8 cellular contexts compared by ENCODE assay signal in the genomic region with DNA sequence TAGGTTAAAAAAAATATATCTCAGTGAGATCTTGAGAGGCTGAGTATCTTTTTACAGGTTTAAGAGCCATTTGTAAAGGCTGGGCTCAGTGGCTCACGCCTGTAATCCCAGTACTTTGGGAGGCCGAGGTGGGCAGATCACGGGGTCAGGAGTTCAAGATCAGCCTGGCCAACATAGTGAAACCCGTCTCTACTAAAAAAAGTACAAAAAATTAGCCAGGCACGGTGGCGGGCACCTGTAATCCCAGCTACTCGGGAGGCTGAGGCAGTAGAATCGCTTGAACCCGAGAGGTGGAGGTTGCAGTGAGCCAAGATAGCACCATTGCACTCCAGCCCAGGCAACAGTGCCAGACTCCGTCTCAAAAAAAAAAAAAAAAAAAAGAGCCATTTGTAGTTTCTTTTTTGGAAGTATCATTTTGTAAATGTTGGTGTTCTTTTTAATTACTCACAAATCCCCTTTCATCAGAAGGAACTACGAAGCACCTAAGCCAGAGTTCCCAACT. TPM values are rescaled to one million over a fixed set of nuclear protein-coding genes. Genes with fewer than 3 reads are reported as not detected.
DNase-seq lines count a peak whose midpoint lies in the region; ATAC-seq and TF ChIP-seq lines count a peak whose summit lies in the region.
"Not testable (repeated sequence)": the region's sequence is repeated elsewhere in the genome, so short reads cannot be mapped to it uniquely, and the experiment has no call there.

No MANE protein-coding gene starts in this region.

- H3K4me2 ChIP-seq in SK-N-SH: peak overlapping the region; percentile 76
- not testable (repeated sequence) for H3K4me2 ChIP-seq in parathyroid adenoma (ENCODE audit: low read length)

- H3K36me3 ChIP-seq in CD8-positive, alpha-beta T cell (ENCODE audit: insufficient read depth, low read length); SK-N-SH (replicated peaks in 1 of 2; ENCODE audit: control insufficient read depth in 1 of 2, insufficient read depth in 2 of 2, low read length in 1 of 2); duodenal mucosa (ENCODE audit: control insufficient read depth in 1 of 2, insufficient read depth in 2 of 2, low read length in 2 of 2); parathyroid adenoma (ENCODE audit: control insufficient read depth, insufficient read depth, low read length); thoracic aorta: not testable (repeated sequence)

- not testable (repeated sequence) for H3K9ac ChIP-seq in SK-N-SH, parathyroid adenoma
- peak overlapping the region; percentile 63 to 71 for H3K9ac ChIP-seq in duodenal mucosa (ENCODE audit: low read depth in 1 of 2, low read length in 2 of 2)

- H3K4me3 ChIP-seq in CD8-positive, alpha-beta T cell (ENCODE audit: low read depth, low read length); parathyroid adenoma (ENCODE audit: low read depth, low read length): not testable (repeated sequence)
- peak overlapping the region in 1 of 2 experiments; percentile 58; a peak in 1 of 4 replicates for H3K4me3 ChIP-seq in SK-N-SH (ENCODE audit: low read depth in 2 of 2, low read length in 1 of 2)
- H3K4me3 ChIP-seq in duodenal mucosa (ENCODE audit: low read depth in 1 of 2, low read length in 2 of 2): peak overlapping the region; percentile 69 to 72
- H3K4me3 ChIP-seq in thoracic aorta: peak overlapping the region; percentile 63

- not testable (repeated sequence) for H3K9me3 Mint-ChIP-seq in CD8-positive, alpha-beta T cell; activated naive CD4-positive, alpha-beta T cell treated with anti-CD3 and anti-CD28 coated beads, Interleukin-2, amount 50 U/mL, for 72 hours

- H3K4me1 ChIP-seq in CD8-positive, alpha-beta T cell (ENCODE audit: insufficient read depth, low read length): peaks cover 26% of the 10 kb centered on the region
- H3K4me1 ChIP-seq in SK-N-SH (ENCODE audit: control insufficient read depth in 1 of 2, insufficient read depth in 2 of 2, low read depth in 1 of 2, low read length in 1 of 2) (peaks cover 13 to 22% of the 10 kb centered on the region in 2 experiments; a peak in 3 of 4 replicates), duodenal mucosa (ENCODE audit: control insufficient read depth in 1 of 2, insufficient read depth in 2 of 2, low read length in 2 of 2) (peaks cover 30 to 44% of the 10 kb centered on the region in 2 donors), parathyroid adenoma (peaks cover 19% of the 10 kb centered on the region), thoracic aorta (ENCODE audit: control insufficient read depth in 1 of 2, low read depth in 2 of 2) (peaks cover 29 to 38% of the 10 kb centered on the region in 2 donors)

- not testable (repeated sequence) for H3K27me3 Mint-ChIP-seq in CD8-positive, alpha-beta T cell (ENCODE audit: low read depth)

- peaks cover 28% of the 10 kb centered on the region for H3F3A ChIP-seq in SK-N-SH (replicated peaks; ENCODE audit: insufficient read depth)

- H3K9me2 ChIP-seq in SK-N-SH: not testable (repeated sequence)

- H3K36me3 Mint-ChIP-seq in CD8-positive, alpha-beta T cell: peaks cover 29% of the 10 kb centered on the region
- peaks cover 5 to 12% of the 10 kb centered on the region in 2 donors for H3K36me3 Mint-ChIP-seq in activated naive CD4-positive, alpha-beta T cell treated with anti-CD3 and anti-CD28 coated beads, Interleukin-2, amount 50 U/mL, for 72 hours

- not testable (repeated sequence) for TF ChIP-seq EP300 in SK-N-SH (IDR thresholded peaks at IDR 0.05; ENCODE audit: borderline replicate concordance in 1 of 2, low read depth in 1 of 2, low read length in 1 of 2)

- not testable (repeated sequence) for H2AFZ ChIP-seq in SK-N-SH (ENCODE audit: low read depth); parathyroid adenoma

- CTCF ChIA-PET in CD8-positive, alpha-beta T cell (lab: Charles Lee): interaction anchor here (1.7 to 2.5 kb wide), 2 partner anchors 9 to 47 kb away, joined by 3 to 9 read pairs; no protein-coding TSS in a partner anchor
- CTCF ChIA-PET in SK-N-SH (lab: Yijun Ruan, JAX): interaction anchor here (0.6 to 1.2 kb wide), 3 partner anchors 40 to 101 kb away, joined by 3 read pairs; no protein-coding TSS in a partner anchor

- POLR2A ChIA-PET in CD8-positive, alpha-beta T cell (lab: Charles Lee): interaction anchor here (1.3 to 3.1 kb wide), 2 partner anchors 17 to 136 kb away, joined by 5 to 23 read pairs; partner anchors contain the start of gene BLTP3A
- POLR2A ChIA-PET in SK-N-SH (lab: Yijun Ruan, JAX): interaction anchor here (1.3 kb wide), 1 partner anchor 101 kb away, joined by 3 read pairs; the partner anchor contains the start of gene SNRPC

- H3K27ac ChIP-seq in CD8-positive, alpha-beta T cell (ENCODE audit: low read depth, low read length): peak overlapping the region; percentile 10
- peak overlapping the region; percentile 87 to 99 for H3K27ac ChIP-seq in SK-N-SH (ENCODE audit: low read depth in 2 of 2, low read length in 1 of 2)
- H3K27ac ChIP-seq in duodenal mucosa (ENCODE audit: low read depth, low read length): peak overlapping the region; percentile 54
- peak overlapping the region; percentile 93 for H3K27ac ChIP-seq in layer of hippocampus (ENCODE audit: low read depth, low read length)
- peak overlapping the region; percentile 81 for H3K27ac ChIP-seq in parathyroid adenoma
- H3K27ac ChIP-seq in thoracic aorta: peak overlapping the region; percentile 74 to 80

- peak overlapping the region; percentile 82 for H3K4me3 Mint-ChIP-seq in CD8-positive, alpha-beta T cell

- TF ChIP-seq CTCF in CD8-positive, alpha-beta T cell (IDR thresholded peaks at IDR 0.05); SK-N-SH (IDR thresholded peaks at IDR 0.05); parathyroid adenoma (IDR thresholded peaks at IDR 0.05); thoracic aorta (IDR thresholded peaks at IDR 0.05): not testable (repeated sequence)

- H3K79me2 ChIP-seq in SK-N-SH (ENCODE audit: insufficient read depth) (peaks cover 70% of the 10 kb centered on the region), parathyroid adenoma (peaks cover 29% of the 10 kb centered on the region)

- 73% methylated on average over 11 of the region's 11 CpGs for WGBS in SK-N-SH (ENCODE audit: low lambda C conversion rate)

- H4K20me1 ChIP-seq in SK-N-SH (ENCODE audit: insufficient read depth): not testable (repeated sequence)

- H3K9me3 ChIP-seq in CD8-positive, alpha-beta T cell (ENCODE audit: low read length); SK-N-SH; duodenal mucosa (ENCODE audit: control insufficient read depth in 1 of 2, low read length in 2 of 2); parathyroid adenoma (ENCODE audit: control insufficient read depth, low read length); thoracic aorta: not testable (repeated sequence)

- not testable (repeated sequence) for H3K27me3 ChIP-seq in CD8-positive, alpha-beta T cell (ENCODE audit: insufficient read depth, low read length); SK-N-SH (ENCODE audit: insufficient read depth); duodenal mucosa (ENCODE audit: control insufficient read depth in 1 of 2, insufficient read depth in 2 of 2, low read length in 2 of 2); layer of hippocampus (ENCODE audit: control insufficient read depth, insufficient read depth, low read length); parathyroid adenoma (ENCODE audit: control insufficient read depth, insufficient read depth, low read length); thoracic aorta (replicated peaks; ENCODE audit: insufficient read depth)

- H3K4me1 Mint-ChIP-seq in CD8-positive, alpha-beta T cell (ENCODE audit: low read depth): peaks cover 57% of the 10 kb centered on the region

- intact Hi-C loops in CD8-positive, alpha-beta T cell (cut with DNase I, micrococcal nuclease): loop anchor here (2.0 to 5.0 kb wide), 2 partner anchors 17 to 41 kb away; partner anchors contain the start of gene ILRUN (in 2 of the 2)

- not testable (repeated sequence) for DNase-seq in CD8-positive, alpha-beta T cell; SK-N-SH; activated naive CD4-positive, alpha-beta T cell treated with anti-CD3 and anti-CD28 coated beads, Interleukin-2, amount 50 U/mL, for 72 hours (ENCODE audit: low spot score in 2 of 2); thoracic aorta (ENCODE audit: low spot score)

- not testable (repeated sequence) for TF ChIP-seq RAD21 in SK-N-SH (IDR thresholded peaks at IDR 0.05; ENCODE audit: low read length)

- H3K27ac Mint-ChIP-seq in CD8-positive, alpha-beta T cell: peak overlapping the region; percentile 89
- peak overlapping the region; percentile 76 to 96 for H3K27ac Mint-ChIP-seq in activated naive CD4-positive, alpha-beta T cell treated with anti-CD3 and anti-CD28 coated beads, Interleukin-2, amount 50 U/mL, for 72 hours

- not testable (repeated sequence) for ATAC-seq in CD8-positive, alpha-beta T cell; thoracic aorta (ENCODE audit: insufficient number of reproducible peaks, low FRiP score, low read depth)
- peak; percentile 1 for ATAC-seq in HG02852 (IDR thresholded peaks at IDR 0.05; ENCODE audit: unreplicated experiment)
- ATAC-seq in activated naive CD4-positive, alpha-beta T cell treated with anti-CD3 and anti-CD28 coated beads, Interleukin-2, amount 50 U/mL, for 72 hours: peak in 1 of 2 donors; percentile 2

RNA-seq across cellular contexts. Expression of gene ILRUN, which starts 40.6 kb away (rescaled TPM):
- total RNA-seq in CD8-positive, alpha-beta T cell: 10 to 100 TPM; 54.8 to 58.8 TPM
- polyA plus RNA-seq in SK-N-SH (2012; rRNA removed): 19.5 and 22.8 TPM in 2 replicates
- polyA plus RNA-seq in SK-N-SH (2012; cell fraction: cytosol; rRNA removed): 19.3 and 19.6 TPM in 2 replicates
- polyA plus RNA-seq in SK-N-SH (2012; cell fraction: nucleus; rRNA removed): 7.6 and 11.6 TPM in 2 replicates
- 10 to 100 TPM; 53.3 to 64.1 TPM for total RNA-seq in activated naive CD4-positive, alpha-beta T cell treated with anti-CD3 and anti-CD28 coated beads, Interleukin-2, amount 50 U/mL, for 72 hours
- 10 to 100 TPM; 75.4 to 78.9 TPM for total RNA-seq in thoracic aorta

Comparison
In these comparisons a context has a peak if more than half of its experiments do, and no peak if none do; other contexts are left out.
1. H3K27ac ChIP-seq: peak in every context shown above with its lines; median percentile 93 in SK-N-SH; 93 in layer of hippocampus; 81 in parathyroid adenoma; 77 in thoracic aorta; 54 in duodenal mucosa; 10 in CD8-positive, alpha-beta T cell.